Comparison of ENCODE assay signal across 1 cellular context in genomic region chr19:1290699-1291651, GRCh38.
TF ChIP-seq lines count a peak whose summit lies in the region.

No MANE protein-coding gene starts in this region.

TF ChIP-seq in A549, 52 proteins besides CTCF, POLR2A, EP300 and RAD21 (continued from another document):
- TF ChIP-seq HMGXB4 (CRISPR knock-in tag; IDR thresholded peaks at IDR 0.05; ENCODE audit: borderline replicate concordance) (no peak), TFCP2L1 (CRISPR knock-in tag; IDR thresholded peaks at IDR 0.05) (no peak), ZC3H11A (IDR thresholded peaks at IDR 0.05) (no peak), ZSCAN20 (CRISPR knock-in tag; IDR thresholded peaks at IDR 0.05) (no peak), HDAC2 (IDR thresholded peaks at IDR 0.05) (no peak)
- TF ChIP-seq, protein P1, sequence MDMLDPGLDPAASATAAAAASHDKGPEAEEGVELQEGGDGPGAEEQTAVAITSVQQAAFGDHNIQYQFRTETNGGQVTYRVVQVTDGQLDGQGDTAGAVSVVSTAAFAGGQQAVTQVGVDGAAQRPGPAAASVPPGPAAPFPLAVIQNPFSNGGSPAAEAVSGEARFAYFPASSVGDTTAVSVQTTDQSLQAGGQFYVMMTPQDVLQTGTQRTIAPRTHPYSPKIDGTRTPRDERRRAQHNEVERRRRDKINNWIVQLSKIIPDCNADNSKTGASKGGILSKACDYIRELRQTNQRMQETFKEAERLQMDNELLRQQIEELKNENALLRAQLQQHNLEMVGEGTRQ (IDR thresholded peaks at IDR 0.05), result no peak
TF ChIP-seq in A549: peak in this region for 0.
